In genomic region chr10:122485670-122486069, GRCh38 we compare ENCODE assay signal across 17 cellular contexts. TPM values are rescaled to one million over a fixed set of nuclear protein-coding genes. Genes with fewer than 3 reads are reported as not detected.
DNase-seq lines count a peak whose midpoint lies in the region; ATAC-seq, FAIRE-seq and TF ChIP-seq lines count a peak whose summit lies in the region.
"Had no signal": no experiment of that assay in that cellular context is flagged by ENCODE, and none has a peak within 500 bp of the region (broad histone marks: within the 10 kb centered on the region; RNA-seq: fewer than 3 reads in every experiment).

No MANE protein-coding gene starts in this region.

- no TSS peak for BruUV-seq in GM12878 (replicated peaks; lab: Mats Ljungman, UMichigan)

- WGBS in GM12878 (ENCODE audit: insufficient coverage, insufficient replicate concordance, low lambda C conversion rate, missing lambda C conversion rate), result 1% methylated on average over 5 of the region's 5 CpGs

- H3K9me3 ChIP-seq in GM12878 (replicated peaks; ENCODE audit: control insufficient read depth, insufficient read depth, low read length) (no peaks in the 10 kb centered on the region), stomach smooth muscle (ENCODE audit: control insufficient read depth in 2 of 2, low read length in 2 of 2) (no peaks in the 10 kb centered on the region)
- H3K9me3 ChIP-seq: colonic mucosa, left lung, pancreas had no signal

- H3K4me2 ChIP-seq in GM12878 (ENCODE audit: control insufficient read depth, insufficient read depth), result no peak overlapping the region
- H3K4me2 ChIP-seq: GM23338 had no signal

- intact Hi-C loops in GM12878 (cut with micrococcal nuclease; ENCODE audit: unreplicated experiment) (no loop called here), left ventricle myocardium superior (cut with micrococcal nuclease) (no loop called here)

- H3K36me3 ChIP-seq in GM12878 (ENCODE audit: control insufficient read depth in 2 of 2, insufficient read depth in 2 of 2, low read length in 1 of 2) (no peaks in the 10 kb centered on the region), stomach smooth muscle (ENCODE audit: control insufficient read depth in 2 of 2, insufficient read depth in 2 of 2, low read length in 2 of 2) (peaks cover 5 to 6% of the 10 kb centered on the region in 2 donors)
- H3K36me3 ChIP-seq: colonic mucosa, left lung, pancreas had no signal

- in situ Hi-C loops in GM12878 (cut with MboI), result no loop called here

- no peak for TF ChIP-seq POLR2A in NB4 (IDR thresholded peaks at IDR 0.05; ENCODE audit: extremely low read depth, insufficient read length)
- no peak for TF ChIP-seq POLR2A in GM12878 (IDR thresholded peaks at IDR 0.05; ENCODE audit: low read depth, low read length)

- H3K27me3 ChIP-seq in GM12878 (replicated peaks in 1 of 2; ENCODE audit: control insufficient read depth in 2 of 2, insufficient read depth in 2 of 2, low read length in 1 of 2), result no peaks in the 10 kb centered on the region; a peak in 2 of 4 replicates
- no peaks in the 10 kb centered on the region for H3K27me3 ChIP-seq in stomach smooth muscle (ENCODE audit: control insufficient read depth in 1 of 2, insufficient read depth in 2 of 2, low read length in 2 of 2)
- H3K27me3 ChIP-seq: colonic mucosa, left lung, pancreas had no signal

- SMC1A ChIA-PET in GM12878 (lab: Charles Lee; ENCODE audit: uncharacterized antibody, unreplicated experiment), result no interaction called here

- RAD21 ChIA-PET in GM12878 (lab: Charles Lee; ENCODE audit: unreplicated experiment), result no interaction called here

- ATAC-seq in GM12878 (no peak), left ventricle myocardium superior (peak; percentile 78), HG02852 (IDR thresholded peaks at IDR 0.05; ENCODE audit: unreplicated experiment) (no peak)
- ATAC-seq: GM23338, left lung had no signal

- no peak overlapping the region for H3K27ac ChIP-seq in GM12878 (ENCODE audit: control insufficient read depth, insufficient read depth)
- peak overlapping the region; percentile 82 for H3K27ac ChIP-seq in stomach smooth muscle (ENCODE audit: low read length)
- H3K27ac ChIP-seq: colonic mucosa, left lung, pancreas had no signal

- TF ChIP-seq EP300 in GM12878 (IDR thresholded peaks at IDR 0.05; ENCODE audit: borderline replicate concordance in 1 of 2, control insufficient read depth in 1 of 2, low read depth in 2 of 2, low read length in 2 of 2), result no peak

- H3K4me3 ChIP-seq in NB4 (ENCODE audit: low read depth, low read length) (no peak overlapping the region), GM12878 (no peak overlapping the region), stomach smooth muscle (ENCODE audit: low read length in 2 of 2) (peak overlapping the region in 1 of 2 donors; percentile 30)
- H3K4me3 ChIP-seq: colonic mucosa, GM23338, left lung, pancreas had no signal

- no peaks in the 10 kb centered on the region for H4K20me1 ChIP-seq in GM12878 (ENCODE audit: control insufficient read depth, insufficient read depth)

- TF ChIP-seq RAD21 in GM12878 (IDR thresholded peaks at IDR 0.05; ENCODE audit: insufficient read depth, low read depth, low read length), result no peak

- H3K4me1 ChIP-seq in GM12878 (ENCODE audit: control insufficient read depth, insufficient read depth, low read length), result no peaks in the 10 kb centered on the region
- H3K4me1 ChIP-seq in stomach smooth muscle (ENCODE audit: control insufficient read depth, insufficient read depth, low read length), result peaks cover 48% of the 10 kb centered on the region
- H3K4me1 ChIP-seq: colonic mucosa, pancreas had no signal

- no peak for TF ChIP-seq CTCF in NB4 (IDR thresholded peaks at IDR 0.05; ENCODE audit: low read depth, low read length)
- no peak for TF ChIP-seq CTCF in GM12878 (IDR thresholded peaks at IDR 0.05 in 2 of 3, conservative IDR thresholded peaks at IDR 0.05 in 1 of 3; ENCODE audit: control insufficient read depth in 2 of 3, extremely low read depth in 1 of 3, insufficient read depth in 1 of 3, low read depth in 3 of 3, low read length in 3 of 3)

- H2AFZ ChIP-seq in GM12878 (ENCODE audit: control insufficient read depth, low read depth, low read length), result no peak overlapping the region
- H2AFZ ChIP-seq: GM23338 had no signal

- DNase-seq in NB4 (ENCODE audit: low read depth) (peak; percentile 47), GM12878 (ENCODE audit: low read depth, low spot score) (no peak), left ventricle myocardium superior (no peak), GM19240 (ENCODE audit: insufficient read length, low spot score) (no peak), NCI-H774 (lab: John Stamatoyannopoulos, UW) (no peak)
- DNase-seq: activated CD4-positive, alpha-beta T cell treated with anti-CD3 and anti-CD28 coated beads for 48 hours; activated gamma-delta T cell; colonic mucosa; NCI-H1436 treated with DMSO at 0.1 percent for 48 hours; NCI-H82; stimulated activated CD4-positive, alpha-beta T cell treated with anti-CD3 and anti-CD28 coated beads, Interleukin-4, amount 100 ng/mL, for 4 hours had no signal

- H3K9ac ChIP-seq in GM12878 (ENCODE audit: control insufficient read depth, insufficient read depth, low read length), result no peak overlapping the region
- peak overlapping the region in 1 of 2 donors; percentile 7 for H3K9ac ChIP-seq in stomach smooth muscle (ENCODE audit: low read length in 2 of 2)

- CTCF ChIA-PET in GM12878 (lab: Yijun Ruan, JAX), result interaction anchor here (1.2 kb wide), 1 partner anchor 15 kb away, joined by 3 read pairs; no protein-coding TSS in a partner anchor

- FAIRE-seq in GM12878 (lab: Jason Lieb, UNC), result no peak
- FAIRE-seq: HTR-8/SVneo, pancreas had no signal

- no peaks in the 10 kb centered on the region for H3K79me2 ChIP-seq in GM12878 (ENCODE audit: control insufficient read depth, insufficient read depth, low read length)

- POLR2A ChIA-PET in GM12878 (lab: Charles Lee), result no interaction called here

TF ChIP-seq in GM12878, 131 proteins besides CTCF, POLR2A, EP300 and RAD21:
- peak; percentile 42; the same call in 1 of the 2 replicates for TF ChIP-seq SPI1 (IDR thresholded peaks at IDR 0.05; ENCODE audit: borderline replicate concordance, insufficient read depth, low read depth, low read length)
- TF ChIP-seq MTA2 (IDR thresholded peaks at IDR 0.05; ENCODE audit: low read depth), result no peak
TF ChIP-seq in GM12878: peak in this region for 1.

RNA-seq across cellular contexts. Expression of gene HTRA1, which starts 24.3 kb away (rescaled TPM):
- not detected in 2 replicates for total RNA-seq in GM12878 (2013; cell fraction: nucleolus; rRNA removed)
- total RNA-seq in GM12878 (2014; rRNA removed) (not detected in 2 replicates), GM12878 (2014; rRNA removed; fragmentation: Illumina TruSeq; extraction: Trizol) (not detected in 2 replicates), GM12878 (2021) (0.11 TPM in 1 of 2 replicates, not detected in the other), left ventricle myocardium superior (46.6 TPM)
- not detected for polyA plus RNA-seq in GM12878 (2011; ENCODE audit: low read depth)
- polyA plus RNA-seq in GM12878 (2011; rRNA removed) (not detected in 2 replicates), GM12878 (2014; fragmentation: Illumina TruSeq; extraction: Trizol) (not detected in 2 replicates), GM12878 (2014; fragmentation: Nextera tagmentation; extraction: Ambion mirVana) (not detected), GM12878 (2014; rRNA removed) (not detected in 2 replicates), GM12878 (2016; fragmentation: Nextera tagmentation; extraction: Ambion mirVana) (under 1 TPM in 1 of 2 experiments, not detected in 1; 0.13 TPM)
- polyA plus RNA-seq in GM12878 (2011; cell fraction: cytosol; rRNA removed), result not detected in 2 replicates
- not detected in 2 replicates for polyA plus RNA-seq in GM12878 (2011; cell fraction: nucleus; rRNA removed)
- not detected in 2 replicates for polyA plus RNA-seq in GM12878 (2012)
- not detected in 2 replicates for polyA minus RNA-seq in GM12878 (2011; rRNA and poly(A)+ RNA removed)
- polyA minus RNA-seq in GM12878 (2011; cell fraction: cytosol; rRNA and poly(A)+ RNA removed), result 0.67 and 1.5 TPM in 2 replicates
- polyA minus RNA-seq in GM12878 (2011; cell fraction: nucleus; rRNA and poly(A)+ RNA removed), result not detected in 2 replicates

RNA-seq across cellular contexts. Expression of gene ARMS2, which starts 31.2 kb away (rescaled TPM):
- total RNA-seq in GM12878 (2013; cell fraction: nucleolus; rRNA removed), result not detected in 2 replicates
- total RNA-seq in GM12878 (2014; rRNA removed), result not detected in 2 replicates
- not detected in 2 replicates for total RNA-seq in GM12878 (2014; rRNA removed; fragmentation: Illumina TruSeq; extraction: Trizol)
- not detected in 2 replicates for total RNA-seq in GM12878 (2021)
- polyA plus RNA-seq in GM12878 (2011; ENCODE audit: low read depth), result not detected
- not detected in 2 replicates for polyA plus RNA-seq in GM12878 (2011; rRNA removed)
- not detected in 2 replicates for polyA plus RNA-seq in GM12878 (2011; cell fraction: cytosol; rRNA removed)
- not detected in 2 replicates for polyA plus RNA-seq in GM12878 (2011; cell fraction: nucleus; rRNA removed)
- polyA plus RNA-seq in GM12878 (2012), result not detected in 2 replicates
- not detected in 2 replicates for polyA plus RNA-seq in GM12878 (2014; fragmentation: Illumina TruSeq; extraction: Trizol)
- polyA plus RNA-seq in GM12878 (2014; fragmentation: Nextera tagmentation; extraction: Ambion mirVana), result not detected
- not detected in 2 replicates for polyA plus RNA-seq in GM12878 (2014; rRNA removed)
- polyA plus RNA-seq in GM12878 (2016; fragmentation: Nextera tagmentation; extraction: Ambion mirVana), result not detected
- polyA minus RNA-seq in GM12878 (2011; rRNA and poly(A)+ RNA removed), result not detected in 2 replicates
- polyA minus RNA-seq in GM12878 (2011; cell fraction: cytosol; rRNA and poly(A)+ RNA removed), result not detected in 2 replicates
- not detected in 2 replicates for polyA minus RNA-seq in GM12878 (2011; cell fraction: nucleus; rRNA and poly(A)+ RNA removed)
- not detected for total RNA-seq in left ventricle myocardium superior
- total RNA-seq: colonic mucosa, GM23338, left lung, pancreas had no signal
- polyA plus RNA-seq: GM23338, pancreas had no signal

Comparison
In these comparisons a context has a peak if more than half of its experiments do, and no peak if none do; other contexts are left out.
1. RNA of gene HTRA1, which starts 24.3 kb away (total RNA-seq): 46.6 TPM in left ventricle myocardium superior (single experiment); 0.11 TPM in GM12878; every median in the first group is over 10 times any median in the second.